1 cellular context compared by ENCODE assay signal in the genomic region with DNA sequence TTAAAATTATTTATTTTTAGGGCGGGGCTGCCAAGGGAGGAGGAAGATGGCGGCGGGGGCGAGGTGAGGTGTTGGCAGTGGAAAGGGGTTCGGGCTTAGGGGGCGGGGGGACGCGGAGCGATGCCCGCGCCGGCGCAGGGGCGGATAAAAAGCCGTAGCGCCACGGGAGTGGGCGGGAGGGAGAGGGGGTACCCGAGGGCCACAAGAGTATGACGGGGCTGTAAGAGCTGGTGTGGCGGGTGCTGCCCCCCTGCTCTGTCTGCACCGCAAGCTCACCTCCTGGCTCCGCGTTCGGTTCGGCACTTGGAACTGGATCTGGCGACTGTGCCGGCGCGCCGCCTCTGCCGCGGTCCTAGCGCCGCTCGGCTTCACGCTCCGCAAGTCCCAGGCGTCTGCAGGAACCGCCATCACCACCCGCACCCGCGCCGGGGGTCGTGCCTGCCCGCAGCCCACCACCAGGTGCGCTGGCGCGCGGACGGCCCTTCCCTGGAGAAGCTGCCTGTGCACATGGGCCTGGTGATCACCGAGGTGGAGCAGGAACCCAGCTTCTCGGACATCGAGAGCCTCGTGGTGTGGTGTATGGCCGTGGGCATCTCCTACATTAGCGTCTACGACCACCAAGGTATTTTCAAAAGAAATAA.
TF ChIP-seq lines count a peak whose summit lies in the region.

No MANE protein-coding gene starts in this region.

TF ChIP-seq in HEK293, 187 proteins besides CTCF, POLR2A, EP300 and RAD21 (continued from another document):
- TF ChIP-seq, protein P1, sequence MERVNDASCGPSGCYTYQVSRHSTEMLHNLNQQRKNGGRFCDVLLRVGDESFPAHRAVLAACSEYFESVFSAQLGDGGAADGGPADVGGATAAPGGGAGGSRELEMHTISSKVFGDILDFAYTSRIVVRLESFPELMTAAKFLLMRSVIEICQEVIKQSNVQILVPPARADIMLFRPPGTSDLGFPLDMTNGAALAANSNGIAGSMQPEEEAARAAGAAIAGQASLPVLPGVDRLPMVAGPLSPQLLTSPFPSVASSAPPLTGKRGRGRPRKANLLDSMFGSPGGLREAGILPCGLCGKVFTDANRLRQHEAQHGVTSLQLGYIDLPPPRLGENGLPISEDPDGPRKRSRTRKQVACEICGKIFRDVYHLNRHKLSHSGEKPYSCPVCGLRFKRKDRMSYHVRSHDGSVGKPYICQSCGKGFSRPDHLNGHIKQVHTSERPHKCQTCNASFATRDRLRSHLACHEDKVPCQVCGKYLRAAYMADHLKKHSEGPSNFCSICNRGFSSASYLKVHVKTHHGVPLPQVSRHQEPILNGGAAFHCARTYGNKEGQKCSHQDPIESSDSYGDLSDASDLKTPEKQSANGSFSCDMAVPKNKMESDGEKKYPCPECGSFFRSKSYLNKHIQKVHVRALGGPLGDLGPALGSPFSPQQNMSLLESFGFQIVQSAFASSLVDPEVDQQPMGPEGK (tag by site-specific recombination; IDR thresholded peaks at IDR 0.05), result peak; percentile 79
- TF ChIP-seq HIC1 (tag by site-specific recombination; IDR thresholded peaks at IDR 0.05) (peak; percentile 84), ZNF169 (tag by site-specific recombination; IDR thresholded peaks at IDR 0.05) (no peak), ZIC2 (tag by site-specific recombination; IDR thresholded peaks at IDR 0.05) (0 out of 2 replicates have a peak, but pooled peaks have one; percentile 7)
